ENCODE assay signal across 12 cellular contexts in the genomic region with DNA sequence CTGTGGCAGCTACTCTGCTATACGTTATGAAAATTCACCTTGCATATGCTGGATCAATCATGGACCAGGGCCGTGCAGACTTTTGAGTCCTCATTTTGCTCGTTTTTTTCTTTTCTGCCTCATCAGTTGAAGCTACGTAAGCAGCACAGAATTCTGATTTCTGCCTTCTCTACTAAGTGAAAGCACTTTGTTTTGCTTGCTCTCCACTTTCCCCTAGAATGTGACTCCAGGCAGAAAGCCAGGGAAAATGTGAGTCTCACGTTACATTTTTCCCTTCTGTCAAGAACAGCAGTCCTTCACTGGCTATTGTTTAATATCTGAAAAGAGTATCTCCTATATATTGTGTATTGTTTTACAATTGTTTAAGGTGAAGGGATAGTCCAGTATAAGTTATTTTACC.
DNase-seq lines count a peak whose midpoint lies in the region; ATAC-seq and TF ChIP-seq lines count a peak whose summit lies in the region.
"Had no signal": no experiment of that assay in that cellular context is flagged by ENCODE, and none has a peak within 500 bp of the region (broad histone marks: within the 10 kb centered on the region; RNA-seq: fewer than 3 reads in every experiment).

No MANE protein-coding gene starts in this region.

- H3K27me3 Mint-ChIP-seq in WTC11 (ENCODE audit: low read depth) (no peaks in the 10 kb centered on the region), glutamatergic neuron (ENCODE audit: unreplicated experiment) (no peaks in the 10 kb centered on the region)
- no peaks in the 10 kb centered on the region for H3K27me3 Mint-ChIP-seq in activated T-helper 2 cell treated with anti-CD3 and anti-CD28 coated beads, Interferon-gamma antibody, Interleukin-2, Interleukin-4, amounts not matched to agents 10 μg/mL and 5 μg/mL and 100 μg/mL, durations not matched to agents 14 hours and 24 hours and 36 hours (ENCODE audit: low read depth)

- peaks cover 14% of the 10 kb centered on the region for H3K4me1 Mint-ChIP-seq in WTC11
- H3K4me1 Mint-ChIP-seq in glutamatergic neuron (ENCODE audit: low read depth, unreplicated experiment), result peaks cover 4% of the 10 kb centered on the region
- H3K4me1 Mint-ChIP-seq in activated T-helper 2 cell treated with anti-CD3 and anti-CD28 coated beads, Interferon-gamma antibody, Interleukin-2, Interleukin-4, amounts not matched to agents 10 μg/mL and 5 μg/mL and 100 μg/mL, durations not matched to agents 14 hours and 24 hours and 36 hours (ENCODE audit: low read depth), result no peaks in the 10 kb centered on the region

- POLR2A ChIA-PET in WTC11 (lab: Charles Lee), result no interaction called here

- H3K4me3 ChIP-seq in skeletal muscle tissue (ENCODE audit: low read length in 3 of 3) (peak overlapping the region; percentile 29 to 49 (median 44)), coronary artery (no peak overlapping the region)
- H3K4me3 ChIP-seq: uterus had no signal

- H3K4me1 ChIP-seq in skeletal muscle tissue (ENCODE audit: control insufficient read depth in 3 of 3, insufficient read depth in 3 of 3, low read length in 3 of 3), result no peaks in the 10 kb centered on the region
- H3K4me1 ChIP-seq: ascending aorta, foreskin keratinocyte, uterus had no signal

- TF ChIP-seq CTCF in WTC11 (IDR thresholded peaks at IDR 0.05), result no peak
- no peak for TF ChIP-seq CTCF in glutamatergic neuron (IDR thresholded peaks at IDR 0.05; ENCODE audit: partially characterized antibody, unreplicated experiment)
- TF ChIP-seq CTCF in coronary artery (IDR thresholded peaks at IDR 0.05), result no peak

- H3K27ac Mint-ChIP-seq in WTC11, result peak overlapping the region; percentile 90
- H3K27ac Mint-ChIP-seq in glutamatergic neuron (ENCODE audit: unreplicated experiment), result peak overlapping the region; percentile 57
- no peak overlapping the region for H3K27ac Mint-ChIP-seq in activated T-helper 2 cell treated with anti-CD3 and anti-CD28 coated beads, Interferon-gamma antibody, Interleukin-2, Interleukin-4, amounts not matched to agents 10 μg/mL and 5 μg/mL and 100 μg/mL, durations not matched to agents 14 hours and 24 hours and 36 hours

- no peak for ATAC-seq in WTC11
- ATAC-seq: foreskin keratinocyte, right cardiac atrium had no signal

- no peaks in the 10 kb centered on the region for H3K9me3 ChIP-seq in skeletal muscle tissue (ENCODE audit: control insufficient read depth in 3 of 3, low read length in 3 of 3)
- H3K9me3 ChIP-seq: ascending aorta, uterus had no signal

- DNase-seq in NCI-H1092 (lab: John Stamatoyannopoulos, UW) (peak; percentile 48), WTC11 (ENCODE audit: low spot score) (no peak), glutamatergic neuron (no peak), coronary artery (ENCODE audit: low spot score) (no peak), RKO (ENCODE audit: low spot score) (no peak)
- DNase-seq in activated T-helper 2 cell treated with anti-CD3 and anti-CD28 coated beads, Interferon-gamma antibody, Interleukin-2, Interleukin-4, amounts not matched to agents 10 μg/mL and 5 μg/mL and 100 μg/mL, durations not matched to agents 14 hours and 24 hours and 36 hours (ENCODE audit: low spot score), result no peak
- DNase-seq: foreskin keratinocyte, right cardiac atrium, T-helper 9 cell, uterus had no signal

- no peaks in the 10 kb centered on the region for H3K27me3 ChIP-seq in skeletal muscle tissue (ENCODE audit: control insufficient read depth in 3 of 3, insufficient read depth in 3 of 3, low read length in 3 of 3)
- H3K27me3 ChIP-seq: ascending aorta, foreskin keratinocyte, uterus had no signal

- H3K4me3 Mint-ChIP-seq in WTC11 (no peak overlapping the region), glutamatergic neuron (ENCODE audit: unreplicated experiment) (no peak overlapping the region)
- no peak overlapping the region for H3K4me3 Mint-ChIP-seq in activated T-helper 2 cell treated with anti-CD3 and anti-CD28 coated beads, Interferon-gamma antibody, Interleukin-2, Interleukin-4, amounts not matched to agents 10 μg/mL and 5 μg/mL and 100 μg/mL, durations not matched to agents 14 hours and 24 hours and 36 hours (ENCODE audit: low read depth)

- H3K36me3 ChIP-seq in skeletal muscle tissue (ENCODE audit: control insufficient read depth in 3 of 3, insufficient read depth in 3 of 3, low read length in 3 of 3), result no peaks in the 10 kb centered on the region
- H3K36me3 ChIP-seq: ascending aorta, uterus had no signal

- H3K9ac ChIP-seq in skeletal muscle tissue (ENCODE audit: low read depth in 1 of 3, low read length in 3 of 3), result peak overlapping the region in 1 of 3 donors; percentile 44

- CTCF ChIA-PET in WTC11 (lab: Charles Lee), result no interaction called here

- H3K9me3 Mint-ChIP-seq in WTC11, result no peaks in the 10 kb centered on the region
- H3K9me3 Mint-ChIP-seq in glutamatergic neuron (ENCODE audit: unreplicated experiment), result no peaks in the 10 kb centered on the region
- peaks cover 20% of the 10 kb centered on the region for H3K9me3 Mint-ChIP-seq in activated T-helper 2 cell treated with anti-CD3 and anti-CD28 coated beads, Interferon-gamma antibody, Interleukin-2, Interleukin-4, amounts not matched to agents 10 μg/mL and 5 μg/mL and 100 μg/mL, durations not matched to agents 14 hours and 24 hours and 36 hours

- H3K27ac ChIP-seq in skeletal muscle tissue (ENCODE audit: low read depth, low read length) (no peak overlapping the region), coronary artery (no peak overlapping the region)
- H3K27ac ChIP-seq: ascending aorta, foreskin keratinocyte, uterus had no signal

- intact Hi-C loops in activated T-helper 2 cell treated with anti-CD3 and anti-CD28 coated beads, Interferon-gamma antibody, Interleukin-2, Interleukin-4, amounts not matched to agents 10 μg/mL and 5 μg/mL and 100 μg/mL, durations not matched to agents 14 hours and 24 hours and 36 hours (cut with micrococcal nuclease), result no loop called here

- H3K36me3 Mint-ChIP-seq in WTC11, result no peaks in the 10 kb centered on the region
- H3K36me3 Mint-ChIP-seq in glutamatergic neuron (ENCODE audit: unreplicated experiment), result no peaks in the 10 kb centered on the region
- no peaks in the 10 kb centered on the region for H3K36me3 Mint-ChIP-seq in activated T-helper 2 cell treated with anti-CD3 and anti-CD28 coated beads, Interferon-gamma antibody, Interleukin-2, Interleukin-4, amounts not matched to agents 10 μg/mL and 5 μg/mL and 100 μg/mL, durations not matched to agents 14 hours and 24 hours and 36 hours (ENCODE audit: low read depth)

TF ChIP-seq in WTC11, 78 proteins besides CTCF, POLR2A, EP300 and RAD21 (continues in another document):
- TF ChIP-seq FOXK1 (CRISPR knock-in tag; IDR thresholded peaks at IDR 0.05), result no peak
- no peak for TF ChIP-seq OVOL2 (CRISPR knock-in tag; IDR thresholded peaks at IDR 0.05; ENCODE audit: borderline replicate concordance)
- TF ChIP-seq, protein P1, sequence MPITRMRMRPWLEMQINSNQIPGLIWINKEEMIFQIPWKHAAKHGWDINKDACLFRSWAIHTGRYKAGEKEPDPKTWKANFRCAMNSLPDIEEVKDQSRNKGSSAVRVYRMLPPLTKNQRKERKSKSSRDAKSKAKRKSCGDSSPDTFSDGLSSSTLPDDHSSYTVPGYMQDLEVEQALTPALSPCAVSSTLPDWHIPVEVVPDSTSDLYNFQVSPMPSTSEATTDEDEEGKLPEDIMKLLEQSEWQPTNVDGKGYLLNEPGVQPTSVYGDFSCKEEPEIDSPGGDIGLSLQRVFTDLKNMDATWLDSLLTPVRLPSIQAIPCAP (CRISPR knock-in tag; IDR thresholded peaks at IDR 0.05), result no peak
- TF ChIP-seq, protein P2, sequence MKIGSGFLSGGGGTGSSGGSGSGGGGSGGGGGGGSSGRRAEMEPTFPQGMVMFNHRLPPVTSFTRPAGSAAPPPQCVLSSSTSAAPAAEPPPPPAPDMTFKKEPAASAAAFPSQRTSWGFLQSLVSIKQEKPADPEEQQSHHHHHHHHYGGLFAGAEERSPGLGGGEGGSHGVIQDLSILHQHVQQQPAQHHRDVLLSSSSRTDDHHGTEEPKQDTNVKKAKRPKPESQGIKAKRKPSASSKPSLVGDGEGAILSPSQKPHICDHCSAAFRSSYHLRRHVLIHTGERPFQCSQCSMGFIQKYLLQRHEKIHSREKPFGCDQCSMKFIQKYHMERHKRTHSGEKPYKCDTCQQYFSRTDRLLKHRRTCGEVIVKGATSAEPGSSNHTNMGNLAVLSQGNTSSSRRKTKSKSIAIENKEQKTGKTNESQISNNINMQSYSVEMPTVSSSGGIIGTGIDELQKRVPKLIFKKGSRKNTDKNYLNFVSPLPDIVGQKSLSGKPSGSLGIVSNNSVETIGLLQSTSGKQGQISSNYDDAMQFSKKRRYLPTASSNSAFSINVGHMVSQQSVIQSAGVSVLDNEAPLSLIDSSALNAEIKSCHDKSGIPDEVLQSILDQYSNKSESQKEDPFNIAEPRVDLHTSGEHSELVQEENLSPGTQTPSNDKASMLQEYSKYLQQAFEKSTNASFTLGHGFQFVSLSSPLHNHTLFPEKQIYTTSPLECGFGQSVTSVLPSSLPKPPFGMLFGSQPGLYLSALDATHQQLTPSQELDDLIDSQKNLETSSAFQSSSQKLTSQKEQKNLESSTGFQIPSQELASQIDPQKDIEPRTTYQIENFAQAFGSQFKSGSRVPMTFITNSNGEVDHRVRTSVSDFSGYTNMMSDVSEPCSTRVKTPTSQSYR (CRISPR knock-in tag; IDR thresholded peaks at IDR 0.05), result no peak
- TF ChIP-seq, protein P3, sequence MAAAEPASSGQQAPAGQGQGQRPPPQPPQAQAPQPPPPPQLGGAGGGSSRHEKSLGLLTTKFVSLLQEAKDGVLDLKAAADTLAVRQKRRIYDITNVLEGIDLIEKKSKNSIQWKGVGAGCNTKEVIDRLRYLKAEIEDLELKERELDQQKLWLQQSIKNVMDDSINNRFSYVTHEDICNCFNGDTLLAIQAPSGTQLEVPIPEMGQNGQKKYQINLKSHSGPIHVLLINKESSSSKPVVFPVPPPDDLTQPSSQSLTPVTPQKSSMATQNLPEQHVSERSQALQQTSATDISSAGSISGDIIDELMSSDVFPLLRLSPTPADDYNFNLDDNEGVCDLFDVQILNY (CRISPR knock-in tag; IDR thresholded peaks at IDR 0.05), result no peak
- TF ChIP-seq, protein P4, sequence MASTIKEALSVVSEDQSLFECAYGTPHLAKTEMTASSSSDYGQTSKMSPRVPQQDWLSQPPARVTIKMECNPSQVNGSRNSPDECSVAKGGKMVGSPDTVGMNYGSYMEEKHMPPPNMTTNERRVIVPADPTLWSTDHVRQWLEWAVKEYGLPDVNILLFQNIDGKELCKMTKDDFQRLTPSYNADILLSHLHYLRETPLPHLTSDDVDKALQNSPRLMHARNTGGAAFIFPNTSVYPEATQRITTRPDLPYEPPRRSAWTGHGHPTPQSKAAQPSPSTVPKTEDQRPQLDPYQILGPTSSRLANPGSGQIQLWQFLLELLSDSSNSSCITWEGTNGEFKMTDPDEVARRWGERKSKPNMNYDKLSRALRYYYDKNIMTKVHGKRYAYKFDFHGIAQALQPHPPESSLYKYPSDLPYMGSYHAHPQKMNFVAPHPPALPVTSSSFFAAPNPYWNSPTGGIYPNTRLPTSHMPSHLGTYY (CRISPR knock-in tag; IDR thresholded peaks at IDR 0.05), result no peak
- no peak for TF ChIP-seq JAZF1 (CRISPR knock-in tag; IDR thresholded peaks at IDR 0.05)
